14 cellular contexts compared by ENCODE assay signal in genomic region chr6:107196143-107196542, GRCh38.
DNase-seq lines count a peak whose midpoint lies in the region; TF ChIP-seq lines count a peak whose summit lies in the region.
"Had no signal": no experiment of that assay in that cellular context is flagged by ENCODE, and none has a peak within 500 bp of the region (broad histone marks: within the 10 kb centered on the region; RNA-seq: fewer than 3 reads in every experiment).

No MANE protein-coding gene starts in this region.

- H2AFZ ChIP-seq in osteoblast (ENCODE audit: low read length): no peak overlapping the region
- H2AFZ ChIP-seq: GM23248 had no signal

- H3K9me3 ChIP-seq in osteoblast (ENCODE audit: low read depth, low read length) (no peaks in the 10 kb centered on the region), esophagus squamous epithelium (no peaks in the 10 kb centered on the region)
- H3K9me3 ChIP-seq: BE2C, Caco-2, HAP-1 had no signal

- DNase-seq in amniotic epithelial cell (ENCODE audit: low read depth): peak; percentile 46
- peak; percentile 27 for DNase-seq in fibroblast of peridontal ligament (ENCODE audit: extremely low read depth)
- peak; percentile 48 for DNase-seq in osteoblast (ENCODE audit: insufficient read length, low spot score, missing footprints)
- DNase-seq in COR-L47 (lab: John Stamatoyannopoulos, UW): no peak
- DNase-seq in activated naive CD4-positive, alpha-beta T cell (lab: John Stamatoyannopoulos, UW): no peak
- no peak for DNase-seq in esophagus squamous epithelium (lab: John Stamatoyannopoulos, UW)
- DNase-seq: ACHN; BE2C; C1 segment of cervical spinal cord; Caco-2; CD4-positive, CD25-positive, alpha-beta regulatory T cell; CD8-positive, alpha-beta memory T cell; GM23248 had no signal

- H3K27ac ChIP-seq in osteoblast (ENCODE audit: low read depth, low read length): no peak overlapping the region
- no peak overlapping the region for H3K27ac ChIP-seq in esophagus squamous epithelium
- H3K27ac ChIP-seq: GM23248 had no signal

- H3K4me1 ChIP-seq in osteoblast (ENCODE audit: insufficient read depth, low read length) (no peaks in the 10 kb centered on the region), esophagus squamous epithelium (no peaks in the 10 kb centered on the region)
- H3K4me1 ChIP-seq: BE2C, Caco-2 had no signal

- H3K36me3 ChIP-seq in osteoblast (ENCODE audit: insufficient read depth, low read length): no peaks in the 10 kb centered on the region
- H3K36me3 ChIP-seq in esophagus squamous epithelium: no peaks in the 10 kb centered on the region
- H3K36me3 ChIP-seq: BE2C, HAP-1 had no signal

- H3K4me3 ChIP-seq in osteoblast (ENCODE audit: insufficient read depth, low read length): no peak overlapping the region
- no peak overlapping the region for H3K4me3 ChIP-seq in esophagus squamous epithelium
- H3K4me3 ChIP-seq: GM23248, HAP-1 had no signal

- no peak overlapping the region for H3K4me2 ChIP-seq in osteoblast (ENCODE audit: insufficient read depth, low read length)

- H3K27me3 ChIP-seq in osteoblast (ENCODE audit: insufficient read depth, low read length) (no peaks in the 10 kb centered on the region), esophagus squamous epithelium (no peaks in the 10 kb centered on the region)
- H3K27me3 ChIP-seq: BE2C had no signal

- H4K20me1 ChIP-seq in osteoblast (ENCODE audit: insufficient read depth, low read length): no peaks in the 10 kb centered on the region

- no peak for TF ChIP-seq POLR2A in esophagus squamous epithelium (IDR thresholded peaks at IDR 0.05)

- no peaks in the 10 kb centered on the region for H3K79me2 ChIP-seq in osteoblast (ENCODE audit: insufficient read depth, low read length)

- WGBS in esophagus squamous epithelium, 2 donors: 78 to 83% methylated on average over 3 of the region's 3 CpGs

- intact Hi-C loops in esophagus squamous epithelium (cut with DNase I): no loop called here

- TF ChIP-seq CTCF in osteoblast (IDR thresholded peaks at IDR 0.05; ENCODE audit: extremely low read depth, low read depth, low read length): no peak
- TF ChIP-seq CTCF in esophagus squamous epithelium (IDR thresholded peaks at IDR 0.05): no peak

Comparison
In these comparisons a context has a peak if more than half of its experiments do, and no peak if none do; other contexts are left out.
1. DNase-seq: peak in amniotic epithelial cell (single experiment), fibroblast of peridontal ligament (single experiment) and osteoblast (single experiment); none in COR-L47 (single experiment), activated naive CD4-positive, alpha-beta T cell (0 of 4) and esophagus squamous epithelium (single experiment).